10 cellular contexts compared by ENCODE assay signal in the genomic region with DNA sequence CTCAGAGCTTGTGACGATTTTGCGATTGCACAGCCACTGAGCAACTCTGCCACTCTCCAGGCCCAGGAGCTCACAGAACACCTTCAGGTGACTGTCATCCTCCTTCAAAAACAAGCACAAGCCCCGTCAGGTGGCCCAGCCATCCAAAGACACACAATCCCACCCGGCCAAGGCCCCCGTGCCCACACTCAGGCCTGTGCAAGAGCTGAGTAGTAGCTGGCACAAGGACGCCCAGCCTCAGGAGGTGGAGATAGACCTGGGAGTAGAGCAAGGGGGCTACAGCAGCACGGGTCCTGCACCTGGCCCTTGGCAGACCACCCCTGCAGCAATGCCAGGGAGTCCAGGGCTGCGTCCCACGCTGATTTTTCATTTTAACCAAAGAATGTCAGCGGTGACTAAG. TPM values are rescaled to one million over a fixed set of nuclear protein-coding genes. Genes with fewer than 3 reads are reported as not detected.
DNase-seq lines count a peak whose midpoint lies in the region; ATAC-seq and TF ChIP-seq lines count a peak whose summit lies in the region.
"Had no signal": no experiment of that assay in that cellular context is flagged by ENCODE, and none has a peak within 500 bp of the region (broad histone marks: within the 10 kb centered on the region; RNA-seq: fewer than 3 reads in every experiment).

No MANE protein-coding gene starts in this region.

- H3K36me3 ChIP-seq in left ventricle myocardium inferior (no peaks in the 10 kb centered on the region), vagina (no peaks in the 10 kb centered on the region)

- H3K27ac ChIP-seq in left ventricle myocardium inferior (replicated peaks) = peak overlapping the region; percentile 66
- peak overlapping the region; percentile 68 for H3K27ac ChIP-seq in vagina
- H3K27ac ChIP-seq: C4-2B had no signal

- no peaks in the 10 kb centered on the region for H3K36me3 Mint-ChIP-seq in brain
- H3K36me3 Mint-ChIP-seq in natural killer cell treated with Interleukin-12 subunit alpha and Interleukin-12 subunit beta and Interleukin-15 and Interleukin-18, amount 100 ng/mL, for 72 hours = no peaks in the 10 kb centered on the region

- intact Hi-C loops in left ventricle myocardium inferior (cut with micrococcal nuclease) = loop anchor here (10.0 kb wide), 1 partner anchor 64 kb away; no protein-coding TSS in a partner anchor
- intact Hi-C loops in left cardiac atrium (cut with DNase I) = no loop called here
- intact Hi-C loops in vagina (cut with DNase I) = no loop called here

- H3K4me1 ChIP-seq in left ventricle myocardium inferior (peaks cover 35% of the 10 kb centered on the region), vagina (peaks cover 5% of the 10 kb centered on the region)

- peaks cover 63% of the 10 kb centered on the region for H3K4me1 Mint-ChIP-seq in brain
- H3K4me1 Mint-ChIP-seq in natural killer cell treated with Interleukin-12 subunit alpha and Interleukin-12 subunit beta and Interleukin-15 and Interleukin-18, amount 100 ng/mL, for 72 hours (ENCODE audit: low read depth in 2 of 2) = peaks cover 29 to 32% of the 10 kb centered on the region in 2 donors

- H3K4me3 ChIP-seq in left ventricle myocardium inferior (no peak overlapping the region), vagina (no peak overlapping the region)

- no peaks in the 10 kb centered on the region for H3K9me3 Mint-ChIP-seq in brain
- no peaks in the 10 kb centered on the region for H3K9me3 Mint-ChIP-seq in natural killer cell treated with Interleukin-12 subunit alpha and Interleukin-12 subunit beta and Interleukin-15 and Interleukin-18, amount 100 ng/mL, for 72 hours

- H3K27me3 ChIP-seq in left ventricle myocardium inferior (ENCODE audit: low read depth) (no peaks in the 10 kb centered on the region), vagina (no peaks in the 10 kb centered on the region)

- TF ChIP-seq CTCF in left ventricle myocardium inferior (IDR thresholded peaks at IDR 0.05; ENCODE audit: borderline replicate concordance) (no peak), brain (conservative IDR thresholded peaks at IDR 0.05) (no peak), vagina (IDR thresholded peaks at IDR 0.05) (no peak)

- H3K27me3 Mint-ChIP-seq in brain = peaks cover 5% of the 10 kb centered on the region
- no peaks in the 10 kb centered on the region for H3K27me3 Mint-ChIP-seq in natural killer cell treated with Interleukin-12 subunit alpha and Interleukin-12 subunit beta and Interleukin-15 and Interleukin-18, amount 100 ng/mL, for 72 hours

- H3K27ac Mint-ChIP-seq in brain = peak overlapping the region in 3 of 5 experiments; percentile 43 to 73 (median 44)
- peak overlapping the region; percentile 18 to 76 for H3K27ac Mint-ChIP-seq in natural killer cell treated with Interleukin-12 subunit alpha and Interleukin-12 subunit beta and Interleukin-15 and Interleukin-18, amount 100 ng/mL, for 72 hours

- H3K9me3 ChIP-seq in left ventricle myocardium inferior (replicated peaks) = no peaks in the 10 kb centered on the region
- no peaks in the 10 kb centered on the region for H3K9me3 ChIP-seq in vagina

- H3K4me3 Mint-ChIP-seq in brain = no peak overlapping the region
- no peak overlapping the region for H3K4me3 Mint-ChIP-seq in natural killer cell treated with Interleukin-12 subunit alpha and Interleukin-12 subunit beta and Interleukin-15 and Interleukin-18, amount 100 ng/mL, for 72 hours

- no peak for ATAC-seq in left cardiac atrium
- no peak for ATAC-seq in natural killer cell treated with Interleukin-12 subunit alpha and Interleukin-12 subunit beta and Interleukin-15 and Interleukin-18, amount 100 ng/mL, for 72 hours
- ATAC-seq: Panc1 had no signal

- DNase-seq in left ventricle myocardium inferior (no peak), left cardiac atrium (no peak), vagina (ENCODE audit: extremely low spot score in 2 of 2) (no peak), AG08396 (ENCODE audit: low spot score) (no peak), NCI-H510A treated with DMSO at 0.1 percent for 48 hours (lab: John Stamatoyannopoulos, UW) (no peak)
- no peak for DNase-seq in natural killer cell treated with Interleukin-12 subunit alpha and Interleukin-12 subunit beta and Interleukin-15 and Interleukin-18, amount 100 ng/mL, for 72 hours (ENCODE audit: low spot score)
- DNase-seq in stimulated activated CD4-positive, alpha-beta T cell treated with anti-CD3 and anti-CD28 coated beads, Interleukin-2, amount 100 ng/mL, for 48 hours = no peak

- no peak for TF ChIP-seq POLR2A in vagina (IDR thresholded peaks at IDR 0.05)

RNA-seq across cellular contexts. Expression of gene MYO5C, which starts 34.6 kb away (rescaled TPM):
- total RNA-seq in left ventricle myocardium inferior (2.9 TPM), left cardiac atrium (10 to 100 TPM in 1 of 2 donors, 1 to 10 TPM in 1; 8.2 to 17.1 TPM), vagina (10.3 TPM)
- polyA plus RNA-seq in brain (ENCODE audit: insufficient read depth, low read depth, low replicate concordance) = 1.1 TPM
- total RNA-seq in natural killer cell treated with Interleukin-12 subunit alpha and Interleukin-12 subunit beta and Interleukin-15 and Interleukin-18, amount 100 ng/mL, for 72 hours = under 1 TPM; 0.42 to 0.45 TPM
